ENCODE assay signal across 22 cellular contexts in genomic region chrX:13026877-13027652, GRCh38. TPM values are rescaled to one million over a fixed set of nuclear protein-coding genes. Genes with fewer than 3 reads are reported as not detected.
DNase-seq lines count a peak whose midpoint lies in the region; ATAC-seq and TF ChIP-seq lines count a peak whose summit lies in the region.
"Had no signal": no experiment of that assay in that cellular context is flagged by ENCODE, and none has a peak within 500 bp of the region (broad histone marks: within the 10 kb centered on the region; RNA-seq: fewer than 3 reads in every experiment).

No MANE protein-coding gene starts in this region.

- H3K27ac ChIP-seq in MM.1S (ENCODE audit: low read length) (no peak overlapping the region), smooth muscle cell (ENCODE audit: low read depth) (no peak overlapping the region)
- H3K27ac ChIP-seq: cardiac muscle cell, gastroesophageal sphincter, right atrium auricular region, upper lobe of left lung had no signal

- H2AFZ ChIP-seq in MM.1S (ENCODE audit: low read length): no peak overlapping the region
- no peak overlapping the region for H2AFZ ChIP-seq in smooth muscle cell (ENCODE audit: low read depth)

- WGBS in smooth muscle cell (ENCODE audit: low lambda C conversion rate): 95% methylated on average over 8 of the region's 8 CpGs

- TF ChIP-seq CTCF in MM.1S (IDR thresholded peaks at IDR 0.05; ENCODE audit: low read length) (no peak), smooth muscle cell (IDR thresholded peaks at IDR 0.05; ENCODE audit: borderline replicate concordance, insufficient read depth, poor library complexity, severe bottlenecking) (no peak)

- H3K9ac ChIP-seq in MM.1S (ENCODE audit: low read length): no peak overlapping the region
- no peak overlapping the region for H3K9ac ChIP-seq in smooth muscle cell (ENCODE audit: low read depth)

- H3K36me3 ChIP-seq in MM.1S (replicated peaks; ENCODE audit: insufficient read depth, low read length): no peaks in the 10 kb centered on the region
- H3K36me3 ChIP-seq in smooth muscle cell (ENCODE audit: low read depth): no peaks in the 10 kb centered on the region
- H3K36me3 ChIP-seq: cardiac muscle cell, gastroesophageal sphincter, MG63, right atrium auricular region, upper lobe of left lung had no signal

- H3K36me3 Mint-ChIP-seq in activated T-cell treated with anti-CD3 and anti-CD28 coated beads, Interleukin-2, amount 50 U/mL, for 24 hours (ENCODE audit: low read depth): no peaks in the 10 kb centered on the region
- no peaks in the 10 kb centered on the region for H3K36me3 Mint-ChIP-seq in activated naive CD8-positive, alpha-beta T cell treated with anti-CD3 and anti-CD28 coated beads, Interleukin-2, amount 50 U/mL, for 24 hours (ENCODE audit: low read depth)
- no peaks in the 10 kb centered on the region for H3K36me3 Mint-ChIP-seq in stimulated activated effector memory CD8-positive, alpha-beta T cell treated with anti-CD3 and anti-CD28 coated beads, Interleukin-12 subunit alpha, Interleukin-12 subunit beta, amount 100 ng/mL, for 72 hours

- H3K79me2 ChIP-seq in MM.1S (ENCODE audit: low read length): no peaks in the 10 kb centered on the region
- no peaks in the 10 kb centered on the region for H3K79me2 ChIP-seq in smooth muscle cell (ENCODE audit: low read depth)

- H4K20me1 ChIP-seq in MM.1S (ENCODE audit: insufficient read depth, low read length): no peaks in the 10 kb centered on the region
- no peaks in the 10 kb centered on the region for H4K20me1 ChIP-seq in smooth muscle cell (ENCODE audit: low read depth)

- H3K9me2 ChIP-seq in MM.1S (replicated peaks; ENCODE audit: insufficient read depth, low read length): no peaks in the 10 kb centered on the region

- no peak for DNase-seq in activated T-cell treated with anti-CD3 and anti-CD28 coated beads, Interleukin-2, amount 50 U/mL, for 24 hours
- DNase-seq in activated T-cell treated with anti-CD3 and anti-CD28 coated beads, Interleukin-2, amount 50 U/mL, for 48 hours: no peak
- DNase-seq in MM.1S: peak; percentile 11
- no peak for DNase-seq in activated naive CD8-positive, alpha-beta T cell treated with anti-CD3 and anti-CD28 coated beads, Interleukin-2, amount 50 U/mL, for 24 hours
- DNase-seq in stimulated activated effector memory CD8-positive, alpha-beta T cell treated with anti-CD3 and anti-CD28 coated beads, Interleukin-12 subunit alpha, Interleukin-12 subunit beta, amount 100 ng/mL, for 72 hours (ENCODE audit: low spot score in 2 of 2): no peak
- DNase-seq in RPMI8226: no peak
- DNase-seq in smooth muscle cell (lab: John Stamatoyannopoulos, UW; ENCODE audit: unreplicated experiment): no peak
- DNase-seq: C1 segment of cervical spinal cord; DMS153; left cardiac atrium; MG63; NCI-H1930; NCI-H446 treated with DMSO at 0.1 percent for 48 hours; nucleus accumbens; stimulated activated CD4-positive, alpha-beta T cell treated with anti-CD3 and anti-CD28 coated beads, Interleukin-15, amount 100 ng/mL, for 24 hours; stimulated activated naive CD4-positive, alpha-beta T cell treated with Interleukin-2 at 50 U/mL for 16 hours; upper lobe of left lung had no signal

- H3K4me3 ChIP-seq in MM.1S (ENCODE audit: low read length) (no peak overlapping the region), smooth muscle cell (no peak overlapping the region)
- H3K4me3 ChIP-seq: cardiac muscle cell, gastroesophageal sphincter, MG63, right atrium auricular region, upper lobe of left lung had no signal

- no peaks in the 10 kb centered on the region for H3K9me3 Mint-ChIP-seq in activated T-cell treated with anti-CD3 and anti-CD28 coated beads, Interleukin-2, amount 50 U/mL, for 24 hours
- H3K9me3 Mint-ChIP-seq in activated naive CD8-positive, alpha-beta T cell treated with anti-CD3 and anti-CD28 coated beads, Interleukin-2, amount 50 U/mL, for 24 hours: no peaks in the 10 kb centered on the region
- H3K9me3 Mint-ChIP-seq in stimulated activated effector memory CD8-positive, alpha-beta T cell treated with anti-CD3 and anti-CD28 coated beads, Interleukin-12 subunit alpha, Interleukin-12 subunit beta, amount 100 ng/mL, for 72 hours: no peaks in the 10 kb centered on the region

- H3K9me3 ChIP-seq in MM.1S (replicated peaks; ENCODE audit: insufficient read depth, low read length) (no peaks in the 10 kb centered on the region), smooth muscle cell (replicated peaks; ENCODE audit: low read depth) (no peaks in the 10 kb centered on the region)
- H3K9me3 ChIP-seq: gastroesophageal sphincter, MG63, right atrium auricular region, upper lobe of left lung had no signal

- peaks cover 87% of the 10 kb centered on the region for H3K4me1 Mint-ChIP-seq in activated T-cell treated with anti-CD3 and anti-CD28 coated beads, Interleukin-2, amount 50 U/mL, for 24 hours (ENCODE audit: low read depth)
- peaks cover 89% of the 10 kb centered on the region for H3K4me1 Mint-ChIP-seq in activated naive CD8-positive, alpha-beta T cell treated with anti-CD3 and anti-CD28 coated beads, Interleukin-2, amount 50 U/mL, for 24 hours
- H3K4me1 Mint-ChIP-seq in stimulated activated effector memory CD8-positive, alpha-beta T cell treated with anti-CD3 and anti-CD28 coated beads, Interleukin-12 subunit alpha, Interleukin-12 subunit beta, amount 100 ng/mL, for 72 hours: peaks cover 46% of the 10 kb centered on the region

- no peak overlapping the region for H3K4me2 ChIP-seq in MM.1S (ENCODE audit: low read depth, low read length)
- no peak overlapping the region for H3K4me2 ChIP-seq in smooth muscle cell

- ATAC-seq in activated naive CD8-positive, alpha-beta T cell treated with anti-CD3 and anti-CD28 coated beads, Interleukin-2, amount 50 U/mL, for 24 hours: peak; percentile 61
- ATAC-seq in stimulated activated effector memory CD8-positive, alpha-beta T cell treated with anti-CD3 and anti-CD28 coated beads, Interleukin-12 subunit alpha, Interleukin-12 subunit beta, amount 100 ng/mL, for 72 hours: peak; percentile 66
- no peak for ATAC-seq in HG02981 (IDR thresholded peaks at IDR 0.05; ENCODE audit: unreplicated experiment)
- ATAC-seq: gastroesophageal sphincter, left cardiac atrium had no signal

- no peak overlapping the region for H3K4me3 Mint-ChIP-seq in activated T-cell treated with anti-CD3 and anti-CD28 coated beads, Interleukin-2, amount 50 U/mL, for 24 hours
- H3K4me3 Mint-ChIP-seq in activated naive CD8-positive, alpha-beta T cell treated with anti-CD3 and anti-CD28 coated beads, Interleukin-2, amount 50 U/mL, for 24 hours: no peak overlapping the region
- H3K4me3 Mint-ChIP-seq in stimulated activated effector memory CD8-positive, alpha-beta T cell treated with anti-CD3 and anti-CD28 coated beads, Interleukin-12 subunit alpha, Interleukin-12 subunit beta, amount 100 ng/mL, for 72 hours: peak overlapping the region; percentile 16

- H3K27me3 ChIP-seq in MM.1S (replicated peaks; ENCODE audit: insufficient read depth, low read length) (no peaks in the 10 kb centered on the region), smooth muscle cell (ENCODE audit: low read depth) (no peaks in the 10 kb centered on the region)
- H3K27me3 ChIP-seq: cardiac muscle cell, gastroesophageal sphincter, MG63, right atrium auricular region, upper lobe of left lung had no signal

- peak overlapping the region; percentile 57 for H3K27ac Mint-ChIP-seq in activated T-cell treated with anti-CD3 and anti-CD28 coated beads, Interleukin-2, amount 50 U/mL, for 24 hours
- H3K27ac Mint-ChIP-seq in activated naive CD8-positive, alpha-beta T cell treated with anti-CD3 and anti-CD28 coated beads, Interleukin-2, amount 50 U/mL, for 24 hours: peak overlapping the region; percentile 87
- H3K27ac Mint-ChIP-seq in stimulated activated effector memory CD8-positive, alpha-beta T cell treated with anti-CD3 and anti-CD28 coated beads, Interleukin-12 subunit alpha, Interleukin-12 subunit beta, amount 100 ng/mL, for 72 hours: peak overlapping the region; percentile 93

- H3K4me1 ChIP-seq in MM.1S (ENCODE audit: low read length): no peaks in the 10 kb centered on the region
- peaks cover 28% of the 10 kb centered on the region for H3K4me1 ChIP-seq in smooth muscle cell (ENCODE audit: low read depth)

- peaks cover 74% of the 10 kb centered on the region for H3K27me3 Mint-ChIP-seq in activated T-cell treated with anti-CD3 and anti-CD28 coated beads, Interleukin-2, amount 50 U/mL, for 24 hours
- no peaks in the 10 kb centered on the region for H3K27me3 Mint-ChIP-seq in activated naive CD8-positive, alpha-beta T cell treated with anti-CD3 and anti-CD28 coated beads, Interleukin-2, amount 50 U/mL, for 24 hours

- no peaks in the 10 kb centered on the region for H3F3A ChIP-seq in MM.1S (ENCODE audit: insufficient read depth, low read length)
- peaks cover 7% of the 10 kb centered on the region for H3F3A ChIP-seq in smooth muscle cell (ENCODE audit: low read depth)

RNA-seq across cellular contexts. Expression of gene FAM9C, which starts 17.4 kb away (rescaled TPM):
- not detected in 2 replicates for total RNA-seq in smooth muscle cell
- not detected in 2 replicates for polyA plus RNA-seq in smooth muscle cell
- total RNA-seq: cardiac muscle cell, gastroesophageal sphincter, left cardiac atrium, right atrium auricular region had no signal
- polyA plus RNA-seq: cardiac muscle cell, esophagus had no signal

RNA-seq across cellular contexts. Expression of gene TMSB4X, which starts 52.2 kb away (rescaled TPM):
- 9,386 and 9,721 TPM in 2 replicates for total RNA-seq in smooth muscle cell
- 11,762 and 12,637 TPM in 2 replicates for polyA plus RNA-seq in smooth muscle cell
